In genomic region chr1:162561037-162561615, GRCh38 we compare ENCODE assay signal across 8 cellular contexts. TPM values are rescaled to one million over a fixed set of nuclear protein-coding genes. Genes with fewer than 3 reads are reported as not detected.
DNase-seq lines count a peak whose midpoint lies in the region; ATAC-seq, FAIRE-seq and TF ChIP-seq lines count a peak whose summit lies in the region.

No MANE protein-coding gene starts in this region.

- TF ChIP-seq CTCF in right atrium auricular region (IDR thresholded peaks at IDR 0.05), result no peak
- no peak for TF ChIP-seq CTCF in psoas muscle (IDR thresholded peaks at IDR 0.05)

- no peaks in the 10 kb centered on the region for H3K9me3 Mint-ChIP-seq in T-helper 1 cell treated with Interleukin-12 subunit alpha and Interleukin-12 subunit beta and Interleukin-4 antibody, amounts not matched to agents 30 μg/mL and 1 μg/mL, for 36 hours

- peaks cover 0 to 42% of the 10 kb centered on the region in 2 donors for H3K4me1 ChIP-seq in right atrium auricular region
- H3K4me1 ChIP-seq in psoas muscle, result peaks cover 13% of the 10 kb centered on the region

- peak overlapping the region; percentile 91 for H3K27ac Mint-ChIP-seq in T-helper 1 cell treated with Interleukin-12 subunit alpha and Interleukin-12 subunit beta and Interleukin-4 antibody, amounts not matched to agents 30 μg/mL and 1 μg/mL, for 36 hours

- intact Hi-C loops in psoas muscle (cut with DNase I), result loop anchor here in 1 of 2 donors (5.0 kb wide), 1 partner anchor 64 kb away; the partner anchor contains the start of gene UHMK1

- H3K27ac ChIP-seq in right atrium auricular region, result peak overlapping the region; percentile 93 to 98
- H3K27ac ChIP-seq in psoas muscle, result peak overlapping the region; percentile 96

- peak overlapping the region; percentile 89 for H3K4me3 Mint-ChIP-seq in T-helper 1 cell treated with Interleukin-12 subunit alpha and Interleukin-12 subunit beta and Interleukin-4 antibody, amounts not matched to agents 30 μg/mL and 1 μg/mL, for 36 hours

- 1% methylated on average over 44 to 53 of the region's 53 CpGs for WGBS in psoas muscle, 3 donors

- no peaks in the 10 kb centered on the region for H3K27me3 Mint-ChIP-seq in T-helper 1 cell treated with Interleukin-12 subunit alpha and Interleukin-12 subunit beta and Interleukin-4 antibody, amounts not matched to agents 30 μg/mL and 1 μg/mL, for 36 hours (ENCODE audit: low read depth)

- peak; percentile 93 for ATAC-seq in GM18498 (IDR thresholded peaks at IDR 0.05; ENCODE audit: unreplicated experiment)
- peak; percentile 89 for ATAC-seq in HG02885 (IDR thresholded peaks at IDR 0.05; ENCODE audit: poor library complexity, unreplicated experiment)
- peak; percentile 96 to 97 (median 96) for ATAC-seq in psoas muscle

- FAIRE-seq in urothelium cell line (lab: Jason Lieb, UNC), result no peak

- H3K27me3 ChIP-seq in right atrium auricular region, result no peaks in the 10 kb centered on the region
- no peaks in the 10 kb centered on the region for H3K27me3 ChIP-seq in psoas muscle (ENCODE audit: insufficient read depth in 3 of 3, low read length in 2 of 3)

- H3K4me1 Mint-ChIP-seq in T-helper 1 cell treated with Interleukin-12 subunit alpha and Interleukin-12 subunit beta and Interleukin-4 antibody, amounts not matched to agents 30 μg/mL and 1 μg/mL, for 36 hours (ENCODE audit: low read depth), result peaks cover 30% of the 10 kb centered on the region

- H3K36me3 ChIP-seq in right atrium auricular region (peaks cover under 1% of the 10 kb centered on the region), psoas muscle (ENCODE audit: insufficient read depth in 1 of 2, low read depth in 1 of 2) (peaks cover 0 to 5% of the 10 kb centered on the region in 2 donors)

- H3K4me3 ChIP-seq in right atrium auricular region, result peak overlapping the region; percentile 75 to 92
- H3K4me3 ChIP-seq in psoas muscle, result peak overlapping the region; percentile 94

- no peaks in the 10 kb centered on the region for H3K36me3 Mint-ChIP-seq in T-helper 1 cell treated with Interleukin-12 subunit alpha and Interleukin-12 subunit beta and Interleukin-4 antibody, amounts not matched to agents 30 μg/mL and 1 μg/mL, for 36 hours (ENCODE audit: low read depth)

- H3K9me3 ChIP-seq in right atrium auricular region (no peaks in the 10 kb centered on the region), psoas muscle (no peaks in the 10 kb centered on the region)

- DNase-seq in NCI-H1694 (lab: John Stamatoyannopoulos, UW), result peak; percentile 96
- peak; percentile 63 to 98 (median 94) for DNase-seq in amygdala (lab: John Stamatoyannopoulos, UW)
- peak; percentile 99 for DNase-seq in right atrium auricular region (ENCODE audit: low spot score)
- DNase-seq in psoas muscle, result peak; percentile 99
- DNase-seq in urothelium cell line (ENCODE audit: low spot score), result peak; percentile 97

RNA-seq across cellular contexts. Expression of gene UAP1, which starts 0.4 kb away (rescaled TPM):
- total RNA-seq in right atrium auricular region, result 10 to 100 TPM; 37.5 to 53.1 TPM
- 10 to 100 TPM; 24.1 to 55.3 (median 42.3) TPM for total RNA-seq in psoas muscle
- polyA plus RNA-seq in psoas muscle, result 100 to 1,000 TPM in 1 of 3 donors, 10 to 100 TPM in 2; 28.0 to 147 (median 36.0) TPM

Comparison
In these comparisons a context has a peak if more than half of its experiments do, and no peak if none do; other contexts are left out.
1. Peak in every context shown above with its lines: DNase-seq, ATAC-seq, H3K4me3 ChIP-seq and H3K27ac ChIP-seq.